Comparison of ENCODE assay signal across 1 cellular context in the genomic region with DNA sequence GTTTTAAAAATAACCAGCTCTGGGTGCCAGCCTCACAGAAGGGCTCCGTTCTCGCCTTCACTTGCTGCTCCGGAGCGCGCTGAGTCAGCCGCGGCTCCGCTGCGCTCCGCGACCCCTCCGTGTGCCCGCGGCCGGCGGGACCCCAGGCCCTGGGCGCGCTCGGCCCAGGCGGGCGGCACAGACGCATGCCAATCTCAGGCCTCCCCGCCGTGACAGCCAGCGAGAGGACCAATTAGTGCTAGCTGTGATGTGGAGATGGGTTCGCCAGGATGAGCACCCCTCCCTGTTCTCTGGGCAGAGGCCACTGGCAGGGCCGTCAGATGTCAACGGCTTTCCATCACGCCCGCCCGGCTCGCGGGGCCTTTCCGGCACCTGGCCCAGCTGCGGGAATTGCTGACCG.
TF ChIP-seq lines count a peak whose summit lies in the region.

No MANE protein-coding gene starts in this region.

TF ChIP-seq in HepG2, 621 proteins besides CTCF, POLR2A, EP300 and RAD21 (continued from another document):
- TF ChIP-seq, protein P1, sequence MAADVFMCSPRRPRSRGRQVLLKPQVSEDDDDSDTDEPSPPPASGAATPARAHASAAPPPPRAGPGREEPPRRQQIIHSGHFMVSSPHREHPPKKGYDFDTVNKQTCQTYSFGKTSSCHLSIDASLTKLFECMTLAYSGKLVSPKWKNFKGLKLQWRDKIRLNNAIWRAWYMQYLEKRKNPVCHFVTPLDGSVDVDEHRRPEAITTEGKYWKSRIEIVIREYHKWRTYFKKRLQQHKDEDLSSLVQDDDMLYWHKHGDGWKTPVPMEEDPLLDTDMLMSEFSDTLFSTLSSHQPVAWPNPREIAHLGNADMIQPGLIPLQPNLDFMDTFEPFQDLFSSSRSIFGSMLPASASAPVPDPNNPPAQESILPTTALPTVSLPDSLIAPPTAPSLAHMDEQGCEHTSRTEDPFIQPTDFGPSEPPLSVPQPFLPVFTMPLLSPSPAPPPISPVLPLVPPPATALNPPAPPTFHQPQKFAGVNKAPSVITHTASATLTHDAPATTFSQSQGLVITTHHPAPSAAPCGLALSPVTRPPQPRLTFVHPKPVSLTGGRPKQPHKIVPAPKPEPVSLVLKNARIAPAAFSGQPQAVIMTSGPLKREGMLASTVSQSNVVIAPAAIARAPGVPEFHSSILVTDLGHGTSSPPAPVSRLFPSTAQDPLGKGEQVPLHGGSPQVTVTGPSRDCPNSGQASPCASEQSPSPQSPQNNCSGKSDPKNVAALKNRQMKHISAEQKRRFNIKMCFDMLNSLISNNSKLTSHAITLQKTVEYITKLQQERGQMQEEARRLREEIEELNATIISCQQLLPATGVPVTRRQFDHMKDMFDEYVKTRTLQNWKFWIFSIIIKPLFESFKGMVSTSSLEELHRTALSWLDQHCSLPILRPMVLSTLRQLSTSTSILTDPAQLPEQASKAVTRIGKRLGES (CRISPR knock-in tag; IDR thresholded peaks at IDR 0.05; ENCODE audit: borderline replicate concordance), result no peak
- TF ChIP-seq ZNF788 (CRISPR knock-in tag; IDR thresholded peaks at IDR 0.05; ENCODE audit: borderline replicate concordance), result no peak
- TF ChIP-seq NR3C1 (CRISPR knock-in tag; IDR thresholded peaks at IDR 0.05), result no peak
- TF ChIP-seq ZFP36 (IDR thresholded peaks at IDR 0.05; ENCODE audit: borderline replicate concordance, low read depth, low read length, partially characterized antibody), result no peak
- TF ChIP-seq, protein P2, sequence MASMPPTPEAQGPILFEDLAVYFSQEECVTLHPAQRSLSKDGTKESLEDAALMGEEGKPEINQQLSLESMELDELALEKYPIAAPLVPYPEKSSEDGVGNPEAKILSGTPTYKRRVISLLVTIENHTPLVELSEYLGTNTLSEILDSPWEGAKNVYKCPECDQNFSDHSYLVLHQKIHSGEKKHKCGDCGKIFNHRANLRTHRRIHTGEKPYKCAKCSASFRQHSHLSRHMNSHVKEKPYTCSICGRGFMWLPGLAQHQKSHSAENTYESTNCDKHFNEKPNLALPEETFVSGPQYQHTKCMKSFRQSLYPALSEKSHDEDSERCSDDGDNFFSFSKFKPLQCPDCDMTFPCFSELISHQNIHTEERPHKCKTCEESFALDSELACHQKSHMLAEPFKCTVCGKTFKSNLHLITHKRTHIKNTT (CRISPR knock-in tag; IDR thresholded peaks at IDR 0.05), result no peak
- TF ChIP-seq ZFP1 (CRISPR knock-in tag; IDR thresholded peaks at IDR 0.05), result no peak
